17 cellular contexts compared by ENCODE assay signal in genomic region chr9:134872482-134873231, GRCh38. TPM values are rescaled to one million over a fixed set of nuclear protein-coding genes. Genes with fewer than 3 reads are reported as not detected.
DNase-seq lines count a peak whose midpoint lies in the region; ATAC-seq and TF ChIP-seq lines count a peak whose summit lies in the region.
"Had no signal": no experiment of that assay in that cellular context is flagged by ENCODE, and none has a peak within 500 bp of the region (broad histone marks: within the 10 kb centered on the region; RNA-seq: fewer than 3 reads in every experiment).

No MANE protein-coding gene starts in this region.

- H3K36me3 Mint-ChIP-seq in nephron progenitor cell (ENCODE audit: low read depth) = no peaks in the 10 kb centered on the region
- H3K36me3 Mint-ChIP-seq in MCF 10A (ENCODE audit: insufficient read depth, unreplicated experiment) = no peaks in the 10 kb centered on the region
- H3K36me3 Mint-ChIP-seq: CD4-positive, alpha-beta memory T cell had no signal

- in situ Hi-C loops in SK-MEL-5 (cut with HindIII; ENCODE audit: low pct_unique_long_range_greater_than_20kb, low sequenced_read_pairs) = no loop called here

- H3K27me3 Mint-ChIP-seq in nephron progenitor cell (ENCODE audit: low read depth, poor library complexity) = peaks cover 25% of the 10 kb centered on the region
- peaks cover 64% of the 10 kb centered on the region for H3K27me3 Mint-ChIP-seq in MCF 10A (ENCODE audit: insufficient read depth, unreplicated experiment)

- H3K4me1 Mint-ChIP-seq in nephron progenitor cell = peaks cover 11% of the 10 kb centered on the region
- H3K4me1 Mint-ChIP-seq in MCF 10A (ENCODE audit: insufficient read depth, unreplicated experiment) = peaks cover 5% of the 10 kb centered on the region
- H3K4me1 Mint-ChIP-seq: CD4-positive, alpha-beta memory T cell had no signal

- H3K4me3 Mint-ChIP-seq in nephron progenitor cell (no peak overlapping the region), MCF 10A (ENCODE audit: unreplicated experiment) (no peak overlapping the region)
- H3K4me3 Mint-ChIP-seq: CD4-positive, alpha-beta memory T cell had no signal

- CTCF ChIA-PET in MCF 10A (lab: Yijun Ruan, JAX) = no interaction called here

- no TSS peak for BruUV-seq in MCF 10A (replicated peaks; lab: Mats Ljungman, UMichigan)

- TF ChIP-seq CTCF in nephron progenitor cell (IDR thresholded peaks at IDR 0.05) (no peak), MCF 10A (IDR thresholded peaks at IDR 0.05; ENCODE audit: unreplicated experiment) (no peak)

- DNase-seq in NCI-H748 (lab: John Stamatoyannopoulos, UW; ENCODE audit: unreplicated experiment) (peak; percentile 7), NCI-H748 treated with DMSO at 0.1 percent for 48 hours (lab: John Stamatoyannopoulos, UW) (no peak), SK-MEL-5 (ENCODE audit: low read depth, low spot score) (peak; percentile 25), mesenteric fat pad (ENCODE audit: low spot score) (peak; percentile 30), nephron progenitor cell (no peak), NCI-H1105 treated with DMSO at 0.1 percent for 48 hours (lab: John Stamatoyannopoulos, UW) (no peak), MCF 10A (ENCODE audit: unreplicated experiment) (no peak)
- DNase-seq: Calu3; CD4-positive, alpha-beta memory T cell; NCI-H1048; NCI-H2107; NCI-H226; NCI-H524 treated with DMSO at 0.1 percent for 48 hours; SK-N-SH had no signal

- ATAC-seq in GM21515 (IDR thresholded peaks at IDR 0.05; ENCODE audit: unreplicated experiment) = no peak

- no peak overlapping the region for H3K27ac Mint-ChIP-seq in nephron progenitor cell
- H3K27ac Mint-ChIP-seq in MCF 10A (ENCODE audit: low read depth, unreplicated experiment) = no peak overlapping the region
- H3K27ac Mint-ChIP-seq: CD4-positive, alpha-beta memory T cell had no signal

- peaks cover 16% of the 10 kb centered on the region for H3K9me3 Mint-ChIP-seq in nephron progenitor cell
- H3K9me3 Mint-ChIP-seq in MCF 10A (ENCODE audit: unreplicated experiment) = peaks cover 6% of the 10 kb centered on the region

- POLR2A ChIA-PET in MCF 10A (lab: Yijun Ruan, JAX) = no interaction called here

- intact Hi-C loops in MCF 10A (cut with micrococcal nuclease) = no loop called here

RNA-seq across cellular contexts. Expression of gene FCN2, which starts 8.0 kb away (rescaled TPM):
- total RNA-seq in SK-MEL-5 (2014; rRNA removed; shearing (Covaris generic)) = not detected in 2 replicates
- polyA plus RNA-seq in SK-MEL-5 (2015; cell fraction: cytosol; rRNA removed) = not detected in 2 replicates
- polyA plus RNA-seq in SK-MEL-5 (2015; cell fraction: nucleus; rRNA removed) = 1.3 TPM in 1 of 2 replicates, not detected in the other
- 1.2 TPM for total RNA-seq in mesenteric fat pad
- not detected in 2 replicates for total RNA-seq in MCF 10A (2022)
- total RNA-seq: Calu3; CD4-positive, alpha-beta memory T cell; H7 had no signal
- polyA plus RNA-seq: BJ; CD4-positive, alpha-beta memory T cell; SK-N-SH had no signal

RNA-seq across cellular contexts. Expression of gene FCN1, which starts 45.1 kb away (rescaled TPM):
- total RNA-seq in SK-MEL-5 (2014; rRNA removed; shearing (Covaris generic)) = not detected in 2 replicates
- not detected in 2 replicates for polyA plus RNA-seq in SK-MEL-5 (2015; cell fraction: cytosol; rRNA removed)
- not detected in 2 replicates for polyA plus RNA-seq in SK-MEL-5 (2015; cell fraction: nucleus; rRNA removed)
- 27.9 TPM for total RNA-seq in mesenteric fat pad
- total RNA-seq in MCF 10A (2022) = not detected in 2 replicates
- total RNA-seq: Calu3, H7 had no signal
- polyA plus RNA-seq: BJ, SK-N-SH had no signal

Comparison
In these comparisons a context has a peak if more than half of its experiments do, and no peak if none do; other contexts are left out.
1. DNase-seq: peak in NCI-H748 (single experiment), SK-MEL-5 (single experiment) and mesenteric fat pad (single experiment); none in NCI-H748 treated with DMSO at 0.1 percent for 48 hours (single experiment), nephron progenitor cell (single experiment), NCI-H1105 treated with DMSO at 0.1 percent for 48 hours (single experiment) and MCF 10A (single experiment).
2. RNA of gene FCN1, which starts 45.1 kb away (total RNA-seq): 27.9 TPM in mesenteric fat pad (single experiment); not detected in SK-MEL-5 and not detected in MCF 10A; every median in the first group is over 10 times any median in the second.